ENCODE assay signal across 12 cellular contexts in the genomic region with DNA sequence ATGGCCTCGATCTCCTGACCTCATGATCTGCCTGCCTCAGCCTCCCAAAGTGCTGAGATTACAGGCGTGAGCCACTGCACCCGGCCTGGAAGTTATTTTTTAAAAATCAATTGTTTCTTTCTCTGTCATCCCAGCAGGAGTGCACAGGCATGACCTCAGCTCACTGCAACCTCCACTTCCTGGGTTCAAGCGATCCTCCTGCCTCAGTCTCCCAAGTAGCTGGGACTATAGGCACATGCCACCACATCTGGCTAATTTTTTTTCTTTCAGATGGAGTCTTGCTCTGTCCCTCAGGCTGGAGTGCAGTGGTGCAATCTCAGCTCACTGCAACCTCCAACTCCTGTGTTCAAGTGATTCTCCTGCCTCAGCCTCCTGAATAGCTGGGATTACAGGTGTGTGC. TPM values are rescaled to one million over a fixed set of nuclear protein-coding genes. Genes with fewer than 3 reads are reported as not detected.
"Had no signal": no experiment of that assay in that cellular context is flagged by ENCODE, and none has a peak within 500 bp of the region (broad histone marks: within the 10 kb centered on the region; RNA-seq: fewer than 3 reads in every experiment).

No MANE protein-coding gene starts in this region.

RNA-seq across cellular contexts. Expression of gene ZG16, which starts 9.1 kb away (rescaled TPM):
- total RNA-seq: activated naive CD4-positive, alpha-beta T cell treated with anti-CD3 and anti-CD28 coated beads for 36 hours; activated naive CD4-positive, alpha-beta T cell treated with anti-CD3 and anti-CD28 coated beads, Interleukin-2, amount 50 U/mL, for 72 hours; activated naive CD8-positive, alpha-beta T cell treated with anti-CD3 and anti-CD28 coated beads for 36 hours; activated naive CD8-positive, alpha-beta T cell treated with anti-CD3 and anti-CD28 coated beads, Interleukin-2, amount 10 ng/mL, durations not matched to agents 7 days and 5 days; activated T-cell treated with anti-CD3 and anti-CD28 coated beads, Interleukin-2, amount 50 U/mL, for 72 hours; activated T-helper 1 cell treated with anti-CD3 and anti-CD28 coated beads, Interleukin-12 subunit alpha, Interleukin-12 subunit beta, Interleukin-2, Interleukin-4 antibody, amounts not matched to agents 30 ng/mL and 10 ng/mL and 1 ng/mL, durations not matched to agents 14 hours and 24 hours and 36 hours; activated T-helper 17 cell treated with anti-CD3 and anti-CD28 coated beads, Interleukin-2, amount 50 U/mL, for 72 hours; activated T-helper 2 cell treated with anti-CD3 and anti-CD28 coated beads, Interferon-gamma antibody, Interleukin-2, Interleukin-4, amounts not matched to agents 10 μg/mL and 5 μg/mL and 100 μg/mL, durations not matched to agents 14 hours and 24 hours and 36 hours; bronchial epithelial cell; cardiac muscle cell; cardiac septum; chondrocyte had no signal
- polyA plus RNA-seq: cardiac muscle cell had no signal

RNA-seq across cellular contexts. Expression of gene PRRT2, which starts 24.8 kb away (rescaled TPM):
- total RNA-seq: bronchial epithelial cell had no signal
